In the genomic region with DNA sequence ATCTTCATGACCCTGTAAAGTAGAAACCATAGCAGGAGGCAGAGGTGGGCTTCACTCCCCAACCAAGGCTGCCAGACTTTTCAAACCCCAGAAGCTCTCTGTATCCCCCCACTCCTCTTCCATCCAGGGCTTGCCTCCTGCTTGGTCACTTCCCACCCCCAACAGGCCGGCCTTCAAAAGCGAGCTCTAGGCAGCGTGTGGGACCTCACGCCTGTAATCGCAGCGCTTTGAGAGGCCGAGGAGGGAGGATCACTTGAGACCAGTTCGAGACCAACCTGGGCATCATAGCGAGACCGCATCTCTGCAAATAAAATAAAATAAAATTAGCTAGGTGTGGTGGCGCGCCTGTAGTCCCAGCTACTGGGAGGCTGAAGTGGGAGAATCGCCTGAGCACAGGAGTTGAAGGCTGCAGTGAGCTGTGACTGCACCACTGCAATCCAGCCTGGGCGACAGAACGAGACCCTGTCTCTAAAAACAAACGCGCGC, we compare ENCODE assay signal across 8 cellular contexts. TPM values are rescaled to one million over a fixed set of nuclear protein-coding genes. Genes with fewer than 3 reads are reported as not detected.
DNase-seq lines count a peak whose midpoint lies in the region; ATAC-seq, FAIRE-seq and TF ChIP-seq lines count a peak whose summit lies in the region.

No MANE protein-coding gene starts in this region.

- peak overlapping the region; percentile 68 to 95 for H3K9ac ChIP-seq in kidney (ENCODE audit: low read length in 2 of 2)
- peak overlapping the region; percentile 87 to 96 for H3K9ac ChIP-seq in stomach smooth muscle (ENCODE audit: low read length in 2 of 2)

- no peaks in the 10 kb centered on the region for H3K9me3 ChIP-seq in kidney (ENCODE audit: control insufficient read depth in 1 of 2, low read length in 2 of 2)
- no peaks in the 10 kb centered on the region for H3K9me3 ChIP-seq in stomach smooth muscle (ENCODE audit: control insufficient read depth in 2 of 2, low read length in 2 of 2)

- peak overlapping the region; percentile 91 to 96 for H3K27ac ChIP-seq in kidney (ENCODE audit: low read depth in 2 of 2, low read length in 2 of 2)
- peak overlapping the region; percentile 74 for H3K27ac ChIP-seq in stomach smooth muscle (ENCODE audit: low read length)

- peak overlapping the region; percentile 87 for H3K4me3 Mint-ChIP-seq in activated T-helper 17 cell treated with anti-CD3 and anti-CD28 coated beads, Interleukin-2, amount 50 U/mL, for 72 hours

- peaks cover 14% of the 10 kb centered on the region for H3K4me1 Mint-ChIP-seq in activated T-helper 17 cell treated with anti-CD3 and anti-CD28 coated beads, Interleukin-2, amount 50 U/mL, for 72 hours

- no peak for FAIRE-seq in kidney (lab: Jason Lieb, UNC)

- H3K4me1 ChIP-seq in kidney (ENCODE audit: control insufficient read depth in 1 of 2, insufficient read depth in 1 of 2, low read depth in 1 of 2, low read length in 2 of 2) (peaks cover 5 to 6% of the 10 kb centered on the region in 2 donors), stomach smooth muscle (ENCODE audit: control insufficient read depth, insufficient read depth, low read length) (peaks cover 21% of the 10 kb centered on the region)

- H3K36me3 Mint-ChIP-seq in activated T-helper 17 cell treated with anti-CD3 and anti-CD28 coated beads, Interleukin-2, amount 50 U/mL, for 72 hours (ENCODE audit: low read depth), result no peaks in the 10 kb centered on the region

- H3K36me3 ChIP-seq in kidney (ENCODE audit: control insufficient read depth in 1 of 2, insufficient read depth in 2 of 2, low read length in 2 of 2) (no peaks in the 10 kb centered on the region), stomach smooth muscle (ENCODE audit: control insufficient read depth in 2 of 2, insufficient read depth in 2 of 2, low read length in 2 of 2) (no peaks in the 10 kb centered on the region)

- intact Hi-C loops in kidney (cut with DNase I), result no loop called here

- H3K4me3 ChIP-seq in kidney (ENCODE audit: low read length in 2 of 2) (peak overlapping the region; percentile 73 to 95), stomach smooth muscle (ENCODE audit: low read length in 2 of 2) (peak overlapping the region; percentile 96 to 97)

- H3K9me3 Mint-ChIP-seq in activated T-helper 17 cell treated with anti-CD3 and anti-CD28 coated beads, Interleukin-2, amount 50 U/mL, for 72 hours, result no peaks in the 10 kb centered on the region

- peak overlapping the region; percentile 78 for H3K27ac Mint-ChIP-seq in activated T-helper 17 cell treated with anti-CD3 and anti-CD28 coated beads, Interleukin-2, amount 50 U/mL, for 72 hours

- H3K27me3 Mint-ChIP-seq in activated T-helper 17 cell treated with anti-CD3 and anti-CD28 coated beads, Interleukin-2, amount 50 U/mL, for 72 hours, result no peaks in the 10 kb centered on the region

- DNase-seq in NCI-H510A treated with DMSO at 0.1 percent for 48 hours (lab: John Stamatoyannopoulos, UW) (peak; percentile 55), NCI-H510A (lab: John Stamatoyannopoulos, UW) (no peak), kidney (no peak), globus pallidus (ENCODE audit: low spot score) (no peak), NCI-H2081 treated with DMSO at 0.1 percent for 48 hours (lab: John Stamatoyannopoulos, UW) (no peak), activated gamma-delta T cell treated with Interleukin-2 at 50 U/mL for 16 hours (no peak)

- no peak for ATAC-seq in activated T-helper 17 cell treated with anti-CD3 and anti-CD28 coated beads, Interleukin-2, amount 50 U/mL, for 72 hours (replicated peaks)

- TF ChIP-seq CTCF in kidney (IDR thresholded peaks at IDR 0.05; ENCODE audit: borderline replicate concordance, extremely low read depth, insufficient read depth), result no peak

- H3K27me3 ChIP-seq in stomach smooth muscle (ENCODE audit: control insufficient read depth in 1 of 2, insufficient read depth in 2 of 2, low read length in 2 of 2), result no peaks in the 10 kb centered on the region

RNA-seq across cellular contexts. Expression of gene POR, which starts 0.7 kb away (rescaled TPM):
- total RNA-seq in activated T-helper 17 cell treated with anti-CD3 and anti-CD28 coated beads, Interleukin-2, amount 50 U/mL, for 72 hours, result 10 to 100 TPM; 24.4 to 53.7 TPM
- total RNA-seq in kidney, result 130 TPM
- polyA plus RNA-seq in kidney (ENCODE audit: insufficient read depth, low read depth, low replicate concordance), result 122 TPM

RNA-seq across cellular contexts. Expression of gene RHBDD2, which starts 35.4 kb away (rescaled TPM):
- total RNA-seq in activated T-helper 17 cell treated with anti-CD3 and anti-CD28 coated beads, Interleukin-2, amount 50 U/mL, for 72 hours, result 10 to 100 TPM; 16.5 to 19.3 TPM
- 89.5 TPM for total RNA-seq in kidney
- 185 TPM for polyA plus RNA-seq in kidney (ENCODE audit: insufficient read depth, low read depth, low replicate concordance)
